8 cellular contexts compared by ENCODE assay signal in the genomic region with DNA sequence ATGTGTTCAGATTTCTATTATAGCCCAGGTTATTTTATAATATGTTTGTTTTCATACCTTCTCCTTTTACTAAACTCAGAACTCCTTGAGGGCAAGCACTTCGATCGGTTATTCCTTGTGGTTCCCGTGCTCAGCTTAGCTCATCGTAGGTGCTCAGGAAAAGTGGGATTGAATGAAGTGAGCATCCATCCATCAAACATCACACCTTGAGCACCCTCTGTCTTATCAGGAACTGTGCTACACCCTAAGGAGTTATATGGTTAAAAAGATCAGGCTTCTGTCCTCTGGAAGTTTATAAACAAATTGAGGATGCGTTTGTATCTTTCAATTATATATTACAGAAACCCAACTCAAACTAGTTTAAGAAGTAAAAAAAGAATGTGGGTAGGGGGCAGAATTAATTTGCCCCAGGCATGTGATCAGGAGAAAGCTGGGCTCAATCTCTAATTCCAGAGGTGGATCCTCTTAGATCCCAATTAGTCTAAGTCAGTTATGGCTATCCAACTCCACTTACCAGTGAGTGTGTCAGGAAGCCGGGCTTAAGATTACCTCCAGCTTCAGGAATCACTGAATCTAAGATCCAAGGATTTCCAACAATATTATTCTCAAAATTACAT. TPM values are rescaled to one million over a fixed set of nuclear protein-coding genes. Genes with fewer than 3 reads are reported as not detected.
DNase-seq lines count a peak whose midpoint lies in the region; ATAC-seq and TF ChIP-seq lines count a peak whose summit lies in the region.

No MANE protein-coding gene starts in this region.

- H3K27ac Mint-ChIP-seq in activated CD8-positive, alpha-beta T cell treated with anti-CD3 and anti-CD28 coated beads for 36 hours: no peak overlapping the region
- H3K27ac Mint-ChIP-seq in activated CD8-positive, alpha-beta T cell treated with anti-CD3 and anti-CD28 coated beads, Interleukin-2, amount 10 ng/mL, durations not matched to agents 7 days and 5 days: no peak overlapping the region
- no peak overlapping the region for H3K27ac Mint-ChIP-seq in type B pancreatic cell

- H3K27ac ChIP-seq in gastroesophageal sphincter: peak overlapping the region in 2 of 4 donors; percentile 53 to 69

- H3K27me3 ChIP-seq in gastroesophageal sphincter: no peaks in the 10 kb centered on the region

- DNase-seq in activated CD8-positive, alpha-beta T cell treated with anti-CD3 and anti-CD28 coated beads for 36 hours: peak; percentile 15
- DNase-seq in activated CD8-positive, alpha-beta T cell treated with anti-CD3 and anti-CD28 coated beads, Interleukin-2, amount 10 ng/mL, durations not matched to agents 7 days and 5 days: no peak
- DNase-seq in NCI-H524 (lab: John Stamatoyannopoulos, UW): peak; percentile 2 to 58
- peak; percentile 71 for DNase-seq in epithelial cell of esophagus (ENCODE audit: low read depth)
- DNase-seq in type B pancreatic cell (ENCODE audit: extremely low spot score, unreplicated experiment): no peak
- DNase-seq in NCI-H1048 (lab: John Stamatoyannopoulos, UW): no peak

- CTCF ChIA-PET in activated CD8-positive, alpha-beta T cell treated with anti-CD3 and anti-CD28 coated beads for 36 hours (lab: Charles Lee): interaction anchor here (0.6 to 8.9 kb wide), 30 partner anchors 9 to 456 kb away, joined by 3 to 90 read pairs (median 4); a partner anchor contains a TSS
- CTCF ChIA-PET in activated CD8-positive, alpha-beta T cell treated with anti-CD3 and anti-CD28 coated beads, Interleukin-2, amount 10 ng/mL, durations not matched to agents 7 days and 5 days (lab: Charles Lee): interaction anchor here (0.7 to 6.0 kb wide), 22 partner anchors 11 to 129 kb away, joined by 3 to 82 read pairs (median 5); a partner anchor contains a TSS

- peak; percentile 71 for TF ChIP-seq CTCF in activated CD8-positive, alpha-beta T cell treated with anti-CD3 and anti-CD28 coated beads for 36 hours (IDR thresholded peaks at IDR 0.05)
- peak; percentile 70 for TF ChIP-seq CTCF in epithelial cell of esophagus (IDR thresholded peaks at IDR 0.05; ENCODE audit: insufficient read depth, low read depth, low read length, missing control alignments)
- peak; percentile 63 for TF ChIP-seq CTCF in type B pancreatic cell (conservative IDR thresholded peaks at IDR 0.05)
- TF ChIP-seq CTCF in gastroesophageal sphincter (IDR thresholded peaks at IDR 0.05): no peak

- peaks cover 46% of the 10 kb centered on the region for H3K4me1 Mint-ChIP-seq in activated CD8-positive, alpha-beta T cell treated with anti-CD3 and anti-CD28 coated beads for 36 hours (ENCODE audit: low read depth)
- H3K4me1 Mint-ChIP-seq in activated CD8-positive, alpha-beta T cell treated with anti-CD3 and anti-CD28 coated beads, Interleukin-2, amount 10 ng/mL, durations not matched to agents 7 days and 5 days (ENCODE audit: low read depth): peaks cover 51% of the 10 kb centered on the region
- H3K4me1 Mint-ChIP-seq in type B pancreatic cell (ENCODE audit: unreplicated experiment): peaks cover 9% of the 10 kb centered on the region

- H3K9me3 ChIP-seq in gastroesophageal sphincter: no peaks in the 10 kb centered on the region

- H3K4me3 Mint-ChIP-seq in activated CD8-positive, alpha-beta T cell treated with anti-CD3 and anti-CD28 coated beads for 36 hours: no peak overlapping the region
- no peak overlapping the region for H3K4me3 Mint-ChIP-seq in activated CD8-positive, alpha-beta T cell treated with anti-CD3 and anti-CD28 coated beads, Interleukin-2, amount 10 ng/mL, durations not matched to agents 7 days and 5 days
- H3K4me3 Mint-ChIP-seq in type B pancreatic cell: no peak overlapping the region

- no peak for TF ChIP-seq POLR2A in gastroesophageal sphincter (IDR thresholded peaks at IDR 0.05)

- WGBS in gastroesophageal sphincter (ENCODE audit: low coverage in 1 of 2), 2 donors: 83 to 88% methylated on average over 6 of the region's 6 CpGs

- H3K36me3 Mint-ChIP-seq in activated CD8-positive, alpha-beta T cell treated with anti-CD3 and anti-CD28 coated beads for 36 hours (ENCODE audit: low read depth): no peaks in the 10 kb centered on the region
- peaks cover 2% of the 10 kb centered on the region for H3K36me3 Mint-ChIP-seq in activated CD8-positive, alpha-beta T cell treated with anti-CD3 and anti-CD28 coated beads, Interleukin-2, amount 10 ng/mL, durations not matched to agents 7 days and 5 days (ENCODE audit: low read depth)
- no peaks in the 10 kb centered on the region for H3K36me3 Mint-ChIP-seq in type B pancreatic cell

- H3K4me3 ChIP-seq in epithelial cell of esophagus (ENCODE audit: low read length) (no peak overlapping the region), gastroesophageal sphincter (no peak overlapping the region)

- no peaks in the 10 kb centered on the region for H3K27me3 Mint-ChIP-seq in activated CD8-positive, alpha-beta T cell treated with anti-CD3 and anti-CD28 coated beads for 36 hours
- no peaks in the 10 kb centered on the region for H3K27me3 Mint-ChIP-seq in activated CD8-positive, alpha-beta T cell treated with anti-CD3 and anti-CD28 coated beads, Interleukin-2, amount 10 ng/mL, durations not matched to agents 7 days and 5 days (ENCODE audit: low read depth)
- H3K27me3 Mint-ChIP-seq in type B pancreatic cell: no peaks in the 10 kb centered on the region

- no peak for ATAC-seq in activated CD8-positive, alpha-beta T cell treated with anti-CD3 and anti-CD28 coated beads for 36 hours
- no peak for ATAC-seq in activated CD8-positive, alpha-beta T cell treated with anti-CD3 and anti-CD28 coated beads, Interleukin-2, amount 10 ng/mL, durations not matched to agents 7 days and 5 days
- ATAC-seq in gastroesophageal sphincter (no peak), HG02938 (IDR thresholded peaks at IDR 0.05; ENCODE audit: unreplicated experiment) (no peak)

- no peak for TF ChIP-seq EP300 in gastroesophageal sphincter (IDR thresholded peaks at IDR 0.05)

- no peaks in the 10 kb centered on the region for H3K36me3 ChIP-seq in gastroesophageal sphincter

- POLR2A ChIA-PET in activated CD8-positive, alpha-beta T cell treated with anti-CD3 and anti-CD28 coated beads for 36 hours (lab: Charles Lee): interaction anchor here (1.1 kb wide), 1 partner anchor 28 kb away, joined by 3 read pairs; no protein-coding TSS in a partner anchor
- POLR2A ChIA-PET in activated CD8-positive, alpha-beta T cell treated with anti-CD3 and anti-CD28 coated beads, Interleukin-2, amount 10 ng/mL, durations not matched to agents 7 days and 5 days (lab: Charles Lee): no interaction called here

- intact Hi-C loops in activated CD8-positive, alpha-beta T cell treated with anti-CD3 and anti-CD28 coated beads for 36 hours (cut with micrococcal nuclease): loop anchor here (5.0 kb wide), 1 partner anchor 117 kb away; no protein-coding TSS in a partner anchor

- H3K9me3 Mint-ChIP-seq in activated CD8-positive, alpha-beta T cell treated with anti-CD3 and anti-CD28 coated beads for 36 hours: no peaks in the 10 kb centered on the region
- no peaks in the 10 kb centered on the region for H3K9me3 Mint-ChIP-seq in activated CD8-positive, alpha-beta T cell treated with anti-CD3 and anti-CD28 coated beads, Interleukin-2, amount 10 ng/mL, durations not matched to agents 7 days and 5 days (ENCODE audit: insufficient read depth)
- H3K9me3 Mint-ChIP-seq in type B pancreatic cell: no peaks in the 10 kb centered on the region

- peaks cover 3 to 36% (median 20%) of the 10 kb centered on the region in 3 donors for H3K4me1 ChIP-seq in gastroesophageal sphincter

RNA-seq across cellular contexts. Expression of a gene that starts 59.9 kb away (rescaled TPM):
- total RNA-seq in activated CD8-positive, alpha-beta T cell treated with anti-CD3 and anti-CD28 coated beads for 36 hours: 10 to 100 TPM; 87.9 to 92.0 TPM
- total RNA-seq in activated CD8-positive, alpha-beta T cell treated with anti-CD3 and anti-CD28 coated beads, Interleukin-2, amount 10 ng/mL, durations not matched to agents 7 days and 5 days: 10 to 100 TPM; 97.3 to 98.1 TPM
- total RNA-seq in type B pancreatic cell (ENCODE audit: low replicate concordance) (36.0 and 41.2 TPM in 2 replicates), gastroesophageal sphincter (100 to 1,000 TPM in 1 of 4 donors, 10 to 100 TPM in 3; 44.0 to 110 (median 69.5) TPM)

Comparison
In these comparisons a context has a peak if more than half of its experiments do, and no peak if none do; other contexts are left out.
1. DNase-seq: peak in activated CD8-positive, alpha-beta T cell treated with anti-CD3 and anti-CD28 coated beads for 36 hours (single experiment), NCI-H524 (2 of 2) and epithelial cell of esophagus (single experiment); none in activated CD8-positive, alpha-beta T cell treated with anti-CD3 and anti-CD28 coated beads, Interleukin-2, amount 10 ng/mL, durations not matched to agents 7 days and 5 days (single experiment), type B pancreatic cell (single experiment) and NCI-H1048 (single experiment).
2. CTCF ChIP-seq: peak in activated CD8-positive, alpha-beta T cell treated with anti-CD3 and anti-CD28 coated beads for 36 hours (single experiment), epithelial cell of esophagus (single experiment) and type B pancreatic cell (single experiment); none in gastroesophageal sphincter (0 of 4).